ENCODE assay signal across 15 cellular contexts in genomic region chr1:113035086-113035485, GRCh38.
"Had no signal": no experiment of that assay in that cellular context is flagged by ENCODE, and none has a peak within 500 bp of the region (broad histone marks: within the 10 kb centered on the region; RNA-seq: fewer than 3 reads in every experiment).

No MANE protein-coding gene starts in this region.

- H3K27me3 ChIP-seq: ovary, upper lobe of right lung had no signal

- H3K4me1 ChIP-seq: upper lobe of right lung had no signal

- DNase-seq: activated CD4-positive, alpha-beta T cell treated with anti-CD3 and anti-CD28 coated beads, Interleukin-2, amount 50 U/mL, for 4 hours; activated CD4-positive, CD25-positive, alpha-beta regulatory T cell treated with anti-CD3 and anti-CD28 coated beads, Interleukin-2, amount 50 U/mL, for 72 hours; activated naive CD4-positive, alpha-beta T cell treated with Interleukin-2 at 50 U/mL for 16 hours; aorta; dermis blood vessel endothelial cell; erythroblast; hippocampal formation; kidney; left ventricle myocardium inferior; mucosa of descending colon; naive thymus-derived CD4-positive, alpha-beta T cell; ovary; stimulated activated CD4-positive, alpha-beta T cell treated with anti-CD3 and anti-CD28 coated beads, Interleukin-1b, Interleukin-23, amount 100 ng/mL, for 48 hours; upper lobe of right lung had no signal

- H3K4me3 ChIP-seq: left ventricle myocardium inferior, mucosa of descending colon, ovary, thoracic aorta, upper lobe of right lung had no signal

- H3K36me3 ChIP-seq: left ventricle myocardium inferior, ovary, thoracic aorta, upper lobe of right lung had no signal

- H3K9me3 ChIP-seq: left ventricle myocardium inferior, mucosa of descending colon, ovary, thoracic aorta, upper lobe of right lung had no signal

- H3K27ac ChIP-seq: left ventricle myocardium inferior, ovary, thoracic aorta, upper lobe of right lung had no signal
